30 cellular contexts compared by ENCODE assay signal in genomic region chr10:127021771-127022170, GRCh38.
"Had no signal": no experiment of that assay in that cellular context is flagged by ENCODE, and none has a peak within 500 bp of the region (broad histone marks: within the 10 kb centered on the region; RNA-seq: fewer than 3 reads in every experiment).

No MANE protein-coding gene starts in this region.

- H3K9me3 ChIP-seq: ovary, psoas muscle, right lobe of liver, spleen, suprapubic skin, testis, tibial artery, transverse colon, upper lobe of right lung, uterus had no signal

- H3K27ac ChIP-seq: neural progenitor cell, ovary, parathyroid adenoma, psoas muscle, right lobe of liver, skin epidermis, spleen, suprapubic skin, testis, tibial artery, transverse colon, upper lobe of right lung, uterus had no signal

- H3K4me1 Mint-ChIP-seq: naive thymus-derived CD8-positive, alpha-beta T cell; stimulated activated memory B cell treated with anti-CD40 and anti-IgM and Interleukin-4, amounts not matched to agents 10 μg/mL and 1 μg/mL and 100 μg/mL, for 72 hours; stimulated activated naive CD8-positive, alpha-beta T cell treated with anti-CD3 and anti-CD28 coated beads, Interleukin-15, amount 100 ng/mL, for 72 hours had no signal

- H3K27me3 Mint-ChIP-seq: naive thymus-derived CD8-positive, alpha-beta T cell; natural killer cell treated with Interleukin-12 subunit alpha and Interleukin-12 subunit beta and Interleukin-15 and Interleukin-18, amount 100 ng/mL, for 72 hours; progenitor cell of endocrine pancreas; stimulated activated memory B cell treated with anti-CD40 and anti-IgM and Interleukin-4, amounts not matched to agents 10 μg/mL and 1 μg/mL and 100 μg/mL, for 72 hours; stimulated activated naive CD8-positive, alpha-beta T cell treated with anti-CD3 and anti-CD28 coated beads, Interleukin-15, amount 100 ng/mL, for 72 hours; type B pancreatic cell had no signal

- H3K4me3 Mint-ChIP-seq: naive thymus-derived CD8-positive, alpha-beta T cell; natural killer cell treated with Interleukin-12 subunit alpha and Interleukin-12 subunit beta and Interleukin-15 and Interleukin-18, amount 100 ng/mL, for 72 hours; neural progenitor cell; stimulated activated memory B cell treated with anti-CD40 and anti-IgM and Interleukin-4, amounts not matched to agents 10 μg/mL and 1 μg/mL and 100 μg/mL, for 72 hours; stimulated activated naive CD8-positive, alpha-beta T cell treated with anti-CD3 and anti-CD28 coated beads, Interleukin-15, amount 100 ng/mL, for 72 hours; type B pancreatic cell had no signal

- ATAC-seq: naive thymus-derived CD8-positive, alpha-beta T cell; natural killer cell treated with Interleukin-12 subunit alpha and Interleukin-12 subunit beta and Interleukin-15 and Interleukin-18, amount 100 ng/mL, for 72 hours; psoas muscle; right cardiac atrium; right lobe of liver; stimulated activated memory B cell treated with anti-CD40 and anti-IgM and Interleukin-4, amounts not matched to agents 10 μg/mL and 1 μg/mL and 100 μg/mL, for 72 hours; stimulated activated naive CD8-positive, alpha-beta T cell treated with anti-CD3 and anti-CD28 coated beads, Interleukin-15, amount 100 ng/mL, for 72 hours; stimulated activated naive CD8-positive, alpha-beta T cell treated with anti-CD3 and anti-CD28 coated beads, Interleukin-15, Interleukin-2, amounts not matched to agents 100 U/mL and 50 U/mL, for 24 hours; upper lobe of right lung had no signal

- H3K27ac Mint-ChIP-seq: naive thymus-derived CD8-positive, alpha-beta T cell; natural killer cell treated with Interleukin-12 subunit alpha and Interleukin-12 subunit beta and Interleukin-15 and Interleukin-18, amount 100 ng/mL, for 72 hours; neural progenitor cell; progenitor cell of endocrine pancreas; stimulated activated memory B cell treated with anti-CD40 and anti-IgM and Interleukin-4, amounts not matched to agents 10 μg/mL and 1 μg/mL and 100 μg/mL, for 72 hours; stimulated activated naive CD8-positive, alpha-beta T cell treated with anti-CD3 and anti-CD28 coated beads, Interleukin-15, amount 100 ng/mL, for 72 hours; type B pancreatic cell had no signal

- H3K4me3 ChIP-seq: neural progenitor cell, ovary, psoas muscle, right lobe of liver, skin epidermis, smooth muscle cell, spleen, suprapubic skin, testis, tibial artery, transverse colon, upper lobe of right lung, uterus had no signal

- H3K36me3 Mint-ChIP-seq: naive thymus-derived CD8-positive, alpha-beta T cell; natural killer cell treated with Interleukin-12 subunit alpha and Interleukin-12 subunit beta and Interleukin-15 and Interleukin-18, amount 100 ng/mL, for 72 hours; stimulated activated memory B cell treated with anti-CD40 and anti-IgM and Interleukin-4, amounts not matched to agents 10 μg/mL and 1 μg/mL and 100 μg/mL, for 72 hours had no signal

- H3K9me3 Mint-ChIP-seq: naive thymus-derived CD8-positive, alpha-beta T cell; natural killer cell treated with Interleukin-12 subunit alpha and Interleukin-12 subunit beta and Interleukin-15 and Interleukin-18, amount 100 ng/mL, for 72 hours; neural progenitor cell; stimulated activated memory B cell treated with anti-CD40 and anti-IgM and Interleukin-4, amounts not matched to agents 10 μg/mL and 1 μg/mL and 100 μg/mL, for 72 hours; stimulated activated naive CD8-positive, alpha-beta T cell treated with anti-CD3 and anti-CD28 coated beads, Interleukin-15, amount 100 ng/mL, for 72 hours; type B pancreatic cell had no signal

- H3K4me1 ChIP-seq: neural progenitor cell, parathyroid adenoma, psoas muscle, right lobe of liver, spleen, suprapubic skin, testis, tibial artery, upper lobe of right lung, uterus had no signal

- H3K27me3 ChIP-seq: neural progenitor cell, ovary, right lobe of liver, spleen, suprapubic skin, testis, tibial artery, transverse colon, upper lobe of right lung, uterus had no signal

- DNase-seq: naive thymus-derived CD8-positive, alpha-beta T cell; occipital lobe; ovary; psoas muscle; right cardiac atrium; spleen; stimulated activated CD4-positive, alpha-beta T cell treated with anti-CD3 and anti-CD28 coated beads, Interleukin-12 subunit alpha, Interleukin-12 subunit beta, amount 100 ng/mL, for 4 hours; stimulated activated CD4-positive, alpha-beta T cell treated with anti-CD3 and anti-CD28 coated beads, Interleukin-1b, Interleukin-23, amount 100 ng/mL, for 48 hours; stimulated activated CD4-positive, alpha-beta T cell treated with anti-CD3 and anti-CD28 coated beads, Interleukin-4, amount 100 ng/mL, for 1 hour; stimulated activated CD4-positive, alpha-beta T cell treated with anti-CD3 and anti-CD28 coated beads, Interleukin-4, amount 100 ng/mL, for 4 hours; stimulated activated CD8-positive, alpha-beta memory T cell treated with anti-CD3 and anti-CD28 coated beads, Interleukin-4, amount 100 ng/mL, for 48 hours; stimulated activated naive CD4-positive, alpha-beta T cell; stimulated activated naive CD8-positive, alpha-beta T cell treated with anti-CD3 and anti-CD28 coated beads, Interleukin-15, amount 100 ng/mL, for 72 hours; stimulated activated naive CD8-positive, alpha-beta T cell treated with anti-CD3 and anti-CD28 coated beads, Interleukin-15, Interleukin-2, amounts not matched to agents 100 U/mL and 50 U/mL, for 24 hours; substantia nigra; testis; tibial artery; transverse colon; upper lobe of right lung; uterus had no signal

- H3K36me3 ChIP-seq: neural progenitor cell, ovary, uterus had no signal
